Comparison of ENCODE assay signal across 1 cellular context in the genomic region with DNA sequence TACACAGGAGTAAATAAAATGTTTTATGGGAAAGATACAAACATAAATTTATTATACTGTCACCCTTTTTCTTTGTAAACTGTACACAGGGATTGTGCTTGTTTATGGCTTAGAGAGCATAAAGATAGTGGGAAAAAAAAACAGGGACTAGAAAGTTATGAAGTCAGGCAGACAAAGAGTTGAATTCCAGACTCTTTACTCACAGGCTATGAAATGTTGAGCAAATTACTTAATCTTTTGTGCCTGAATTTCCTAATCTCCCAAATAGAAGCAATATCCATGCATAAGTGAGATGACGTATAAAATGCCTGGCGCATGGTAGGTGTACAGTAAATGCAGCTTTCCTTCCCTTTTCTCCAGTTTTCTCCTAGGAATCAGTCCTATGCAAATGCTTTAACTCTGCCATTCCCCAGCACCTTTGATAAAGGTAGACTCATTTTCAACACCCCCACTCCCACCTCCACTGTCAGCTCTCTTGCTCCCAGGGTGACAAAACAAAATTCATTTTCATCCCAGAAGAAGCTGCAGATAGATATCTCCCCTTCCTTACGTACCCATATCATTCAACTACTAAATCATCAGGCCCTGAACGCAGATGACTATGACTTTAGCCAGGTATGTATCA.
TF ChIP-seq lines count a peak whose summit lies in the region.

No MANE protein-coding gene starts in this region.

TF ChIP-seq in HCT116, 20 proteins besides CTCF, POLR2A, EP300 and RAD21 (continued from another document):
- TF ChIP-seq CBX3 (IDR thresholded peaks at IDR 0.05; ENCODE audit: low read depth) (no peak), EGR1 (IDR thresholded peaks at IDR 0.05; ENCODE audit: low read depth) (no peak), SRF (IDR thresholded peaks at IDR 0.05; ENCODE audit: low read depth) (no peak), POLR2AphosphoS5 (IDR thresholded peaks at IDR 0.05; ENCODE audit: low read depth, low read length) (no peak), EZH2 (IDR thresholded peaks at IDR 0.05) (no peak), YY1 (IDR thresholded peaks at IDR 0.05; ENCODE audit: extremely low read depth, insufficient replicate concordance, low read depth, low read length) (no peak), SIN3A (IDR thresholded peaks at IDR 0.05; ENCODE audit: low read depth) (no peak), JUND (IDR thresholded peaks at IDR 0.05) (no peak), TCF7L2 (IDR thresholded peaks at IDR 0.05; ENCODE audit: borderline replicate concordance, extremely low read depth, insufficient read depth, insufficient read length) (no peak), ZFX (IDR thresholded peaks at IDR 0.05) (no peak), ZNF274 (IDR thresholded peaks at IDR 0.05; ENCODE audit: low read depth, low read length) (no peak)
- TF ChIP-seq, protein P1, sequence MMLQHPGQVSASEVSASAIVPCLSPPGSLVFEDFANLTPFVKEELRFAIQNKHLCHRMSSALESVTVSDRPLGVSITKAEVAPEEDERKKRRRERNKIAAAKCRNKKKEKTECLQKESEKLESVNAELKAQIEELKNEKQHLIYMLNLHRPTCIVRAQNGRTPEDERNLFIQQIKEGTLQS (IDR thresholded peaks at IDR 0.05): no peak
- TF ChIP-seq, protein P2, sequence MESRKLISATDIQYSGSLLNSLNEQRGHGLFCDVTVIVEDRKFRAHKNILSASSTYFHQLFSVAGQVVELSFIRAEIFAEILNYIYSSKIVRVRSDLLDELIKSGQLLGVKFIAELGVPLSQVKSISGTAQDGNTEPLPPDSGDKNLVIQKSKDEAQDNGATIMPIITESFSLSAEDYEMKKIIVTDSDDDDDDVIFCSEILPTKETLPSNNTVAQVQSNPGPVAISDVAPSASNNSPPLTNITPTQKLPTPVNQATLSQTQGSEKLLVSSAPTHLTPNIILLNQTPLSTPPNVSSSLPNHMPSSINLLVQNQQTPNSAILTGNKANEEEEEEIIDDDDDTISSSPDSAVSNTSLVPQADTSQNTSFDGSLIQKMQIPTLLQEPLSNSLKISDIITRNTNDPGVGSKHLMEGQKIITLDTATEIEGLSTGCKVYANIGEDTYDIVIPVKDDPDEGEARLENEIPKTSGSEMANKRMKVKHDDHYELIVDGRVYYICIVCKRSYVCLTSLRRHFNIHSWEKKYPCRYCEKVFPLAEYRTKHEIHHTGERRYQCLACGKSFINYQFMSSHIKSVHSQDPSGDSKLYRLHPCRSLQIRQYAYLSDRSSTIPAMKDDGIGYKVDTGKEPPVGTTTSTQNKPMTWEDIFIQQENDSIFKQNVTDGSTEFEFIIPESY (IDR thresholded peaks at IDR 0.05; ENCODE audit: extremely low read depth, insufficient replicate concordance, low read length): no peak
- TF ChIP-seq, protein P3, sequence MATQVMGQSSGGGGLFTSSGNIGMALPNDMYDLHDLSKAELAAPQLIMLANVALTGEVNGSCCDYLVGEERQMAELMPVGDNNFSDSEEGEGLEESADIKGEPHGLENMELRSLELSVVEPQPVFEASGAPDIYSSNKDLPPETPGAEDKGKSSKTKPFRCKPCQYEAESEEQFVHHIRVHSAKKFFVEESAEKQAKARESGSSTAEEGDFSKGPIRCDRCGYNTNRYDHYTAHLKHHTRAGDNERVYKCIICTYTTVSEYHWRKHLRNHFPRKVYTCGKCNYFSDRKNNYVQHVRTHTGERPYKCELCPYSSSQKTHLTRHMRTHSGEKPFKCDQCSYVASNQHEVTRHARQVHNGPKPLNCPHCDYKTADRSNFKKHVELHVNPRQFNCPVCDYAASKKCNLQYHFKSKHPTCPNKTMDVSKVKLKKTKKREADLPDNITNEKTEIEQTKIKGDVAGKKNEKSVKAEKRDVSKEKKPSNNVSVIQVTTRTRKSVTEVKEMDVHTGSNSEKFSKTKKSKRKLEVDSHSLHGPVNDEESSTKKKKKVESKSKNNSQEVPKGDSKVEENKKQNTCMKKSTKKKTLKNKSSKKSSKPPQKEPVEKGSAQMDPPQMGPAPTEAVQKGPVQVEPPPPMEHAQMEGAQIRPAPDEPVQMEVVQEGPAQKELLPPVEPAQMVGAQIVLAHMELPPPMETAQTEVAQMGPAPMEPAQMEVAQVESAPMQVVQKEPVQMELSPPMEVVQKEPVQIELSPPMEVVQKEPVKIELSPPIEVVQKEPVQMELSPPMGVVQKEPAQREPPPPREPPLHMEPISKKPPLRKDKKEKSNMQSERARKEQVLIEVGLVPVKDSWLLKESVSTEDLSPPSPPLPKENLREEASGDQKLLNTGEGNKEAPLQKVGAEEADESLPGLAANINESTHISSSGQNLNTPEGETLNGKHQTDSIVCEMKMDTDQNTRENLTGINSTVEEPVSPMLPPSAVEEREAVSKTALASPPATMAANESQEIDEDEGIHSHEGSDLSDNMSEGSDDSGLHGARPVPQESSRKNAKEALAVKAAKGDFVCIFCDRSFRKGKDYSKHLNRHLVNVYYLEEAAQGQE (IDR thresholded peaks at IDR 0.05; ENCODE audit: low read depth): no peak
- TF ChIP-seq, protein P4, sequence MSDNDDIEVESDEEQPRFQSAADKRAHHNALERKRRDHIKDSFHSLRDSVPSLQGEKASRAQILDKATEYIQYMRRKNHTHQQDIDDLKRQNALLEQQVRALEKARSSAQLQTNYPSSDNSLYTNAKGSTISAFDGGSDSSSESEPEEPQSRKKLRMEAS (IDR thresholded peaks at IDR 0.05): no peak
